ENCODE assay signal across 8 cellular contexts in genomic region chr19:9785367-9786331, GRCh38. TPM values are rescaled to one million over a fixed set of nuclear protein-coding genes. Genes with fewer than 3 reads are reported as not detected.
DNase-seq lines count a peak whose midpoint lies in the region; ATAC-seq and TF ChIP-seq lines count a peak whose summit lies in the region.

No MANE protein-coding gene starts in this region.

- H3K4me1 Mint-ChIP-seq in Caco-2 (ENCODE audit: low read depth, unreplicated experiment) (peaks cover 22% of the 10 kb centered on the region), IgD-negative memory B cell (peaks cover 6 to 11% (median 7%) of the 10 kb centered on the region in 3 donors)

- intact Hi-C loops in Caco-2 (cut with micrococcal nuclease; ENCODE audit: unreplicated experiment): loop anchor here (1.0 to 2.0 kb wide), 3 partner anchors 17 to 111 kb away; partner anchors contain the start of genes FBXL12, ZNF562 and ZNF846
- intact Hi-C loops in PC-9 (cut with micrococcal nuclease; ENCODE audit: unreplicated experiment): loop anchor here (2.0 kb wide), 3 partner anchors 17 to 111 kb away; partner anchors contain the start of genes FBXL12, ZNF562 and ZNF846
- intact Hi-C loops in esophagus squamous epithelium (cut with DNase I): loop anchor here (10.0 kb wide), 1 partner anchor 471 kb away; no protein-coding TSS in a partner anchor

- peak overlapping the region; percentile 100 for H3K27ac Mint-ChIP-seq in Caco-2 (ENCODE audit: unreplicated experiment)
- H3K27ac Mint-ChIP-seq in IgD-negative memory B cell: peak overlapping the region; percentile 87 to 97 (median 94)

- ATAC-seq in GM21447 (IDR thresholded peaks at IDR 0.05; ENCODE audit: unreplicated experiment): peak; percentile 67

- TSS peak; percentile 68 for BruUV-seq in Caco-2 (replicated peaks; lab: Mats Ljungman, UMichigan)
- BruUV-seq in PC-9 (replicated peaks; lab: Mats Ljungman, UMichigan): TSS peak; percentile 96

- TF ChIP-seq CTCF in Caco-2 (IDR thresholded peaks at IDR 0.05; ENCODE audit: insufficient read depth in 1 of 2, low read depth in 1 of 2, low read length in 1 of 2, severe bottlenecking in 1 of 2, unreplicated experiment in 1 of 2): no peak
- no peak for TF ChIP-seq CTCF in PC-9 (conservative IDR thresholded peaks at IDR 0.05)
- peak in 1 of 6 experiments; percentile 7 for TF ChIP-seq CTCF in esophagus squamous epithelium (IDR thresholded peaks at IDR 0.05)

- H4K20me1 ChIP-seq in PC-9 (ENCODE audit: insufficient read depth): no peaks in the 10 kb centered on the region

- no peaks in the 10 kb centered on the region for H3K27me3 Mint-ChIP-seq in Caco-2 (ENCODE audit: insufficient read depth, unreplicated experiment)
- no peaks in the 10 kb centered on the region for H3K27me3 Mint-ChIP-seq in IgD-negative memory B cell

- H3K4me3 ChIP-seq in Caco-2 (ENCODE audit: low read depth, low read length): peak overlapping the region; percentile 49
- peak overlapping the region; percentile 62 for H3K4me3 ChIP-seq in PC-9
- H3K4me3 ChIP-seq in esophagus squamous epithelium: peak overlapping the region; percentile 64 to 91 (median 66)

- CTCF ChIA-PET in Caco-2 (lab: Charles Lee) (no interaction called here), PC-9 (lab: Charles Lee) (no interaction called here)

- H3K36me3 ChIP-seq in Caco-2 (ENCODE audit: control insufficient read depth, insufficient read depth, low read length) (no peaks in the 10 kb centered on the region; the same call in 1 of the 2 replicates), PC-9 (ENCODE audit: low read depth) (no peaks in the 10 kb centered on the region), esophagus squamous epithelium (peaks cover 0 to 8% (median 0%) of the 10 kb centered on the region in 3 donors)

- H3K36me3 Mint-ChIP-seq in Caco-2 (ENCODE audit: insufficient read depth, unreplicated experiment) (peaks cover 23% of the 10 kb centered on the region), IgD-negative memory B cell (no peaks in the 10 kb centered on the region)

- no peaks in the 10 kb centered on the region for H3K9me3 ChIP-seq in Caco-2
- no peaks in the 10 kb centered on the region for H3K9me3 ChIP-seq in PC-9 (ENCODE audit: insufficient read depth, low read depth)
- no peaks in the 10 kb centered on the region for H3K9me3 ChIP-seq in esophagus squamous epithelium

- peaks cover 17% of the 10 kb centered on the region; the same call in 1 of the 2 replicates for H3F3A ChIP-seq in PC-9 (ENCODE audit: insufficient read depth, low read depth)

- POLR2A ChIA-PET in Caco-2 (lab: Charles Lee) (no interaction called here), PC-9 (lab: Charles Lee; ENCODE audit: unreplicated experiment) (no interaction called here)

- H3K4me2 ChIP-seq in PC-9: peak overlapping the region; percentile 87

- H3K27ac ChIP-seq in PC-9: peak overlapping the region; percentile 83
- H3K27ac ChIP-seq in esophagus squamous epithelium: peak overlapping the region; percentile 95 to 100 (median 98)

- peak overlapping the region; percentile 90 for H3K4me3 Mint-ChIP-seq in Caco-2 (ENCODE audit: unreplicated experiment)
- peak overlapping the region; percentile 90 to 97 (median 94) for H3K4me3 Mint-ChIP-seq in IgD-negative memory B cell

- H3K9me3 Mint-ChIP-seq in Caco-2 (ENCODE audit: unreplicated experiment): no peaks in the 10 kb centered on the region
- H3K9me3 Mint-ChIP-seq in IgD-negative memory B cell: no peaks in the 10 kb centered on the region

- TF ChIP-seq POLR2A in esophagus squamous epithelium (IDR thresholded peaks at IDR 0.05): peak in 2 of 4 donors; percentile 89 to 92

- DNase-seq in Caco-2: peak; percentile 98
- peak; percentile 92 to 96 for DNase-seq in PC-9
- peak; percentile 91 for DNase-seq in activated T-helper 1 cell treated with Interleukin-2 at 50 U/mL for 16 hours (ENCODE audit: low read depth)
- DNase-seq in esophagus squamous epithelium (lab: John Stamatoyannopoulos, UW): peak; percentile 97
- DNase-seq in myocyte (ENCODE audit: low read depth): peak; percentile 92
- DNase-seq in stimulated activated CD8-positive, alpha-beta memory T cell treated with anti-CD3 and anti-CD28 coated beads, Interleukin-7, amount 100 ng/mL, for 4 hours (ENCODE audit: low read depth in 2 of 2): peak; percentile 96 to 97

- WGBS in esophagus squamous epithelium, 2 donors: 3 to 5% methylated on average over 19 to 30 of the region's 74 CpGs

- peaks cover 24% of the 10 kb centered on the region for H3K4me1 ChIP-seq in Caco-2
- H3K4me1 ChIP-seq in PC-9 (replicated peaks; ENCODE audit: insufficient read depth): peaks cover 18% of the 10 kb centered on the region
- H3K4me1 ChIP-seq in esophagus squamous epithelium: peaks cover 6 to 46% (median 17%) of the 10 kb centered on the region in 3 donors

- no peaks in the 10 kb centered on the region for H3K9me2 ChIP-seq in PC-9 (ENCODE audit: insufficient read depth)

- no peaks in the 10 kb centered on the region for H3K79me2 ChIP-seq in PC-9 (ENCODE audit: low read depth)

- H3K27me3 ChIP-seq in Caco-2 (replicated peaks; ENCODE audit: control insufficient read depth, insufficient read depth, low read length) (no peaks in the 10 kb centered on the region), PC-9 (ENCODE audit: insufficient read depth, low read depth) (no peaks in the 10 kb centered on the region), esophagus squamous epithelium (no peaks in the 10 kb centered on the region)

- peak overlapping the region; percentile 78 for H2AFZ ChIP-seq in PC-9

RNA-seq across cellular contexts. Expression of gene ZNF846, which starts 17.1 kb away (rescaled TPM):
- total RNA-seq in Caco-2 (2022) (5.3 and 6.2 TPM in 2 replicates), PC-9 (2021) (8.3 and 9.6 TPM in 2 replicates), esophagus squamous epithelium (10 to 100 TPM; 10.8 to 18.5 (median 13.5) TPM), myocyte (6.5 and 8.8 TPM in 2 replicates)
- polyA plus RNA-seq in IgD-negative memory B cell: 6.3 TPM
- polyA plus RNA-seq in myocyte (2012): 6.4 TPM

RNA-seq across cellular contexts. Expression of gene FBXL12, which starts 33.2 kb away (rescaled TPM):
- total RNA-seq in Caco-2 (2022): 37.6 and 39.9 TPM in 2 replicates
- 10.4 TPM for polyA plus RNA-seq in IgD-negative memory B cell
- 30.7 and 35.8 TPM in 2 replicates for total RNA-seq in PC-9 (2021)
- 10 to 100 TPM in 3 of 4 donors, 1 to 10 TPM in 1; 6.9 to 20.0 (median 13.7) TPM for total RNA-seq in esophagus squamous epithelium
- 21.1 and 25.4 TPM in 2 replicates for total RNA-seq in myocyte
- polyA plus RNA-seq in myocyte (2012): 24.4 TPM

RNA-seq across cellular contexts. Expression of gene UBL5, which starts 42.1 kb away (rescaled TPM):
- total RNA-seq in Caco-2 (2022) (345 and 359 TPM in 2 replicates), PC-9 (2021) (400 and 403 TPM in 2 replicates), esophagus squamous epithelium (100 to 1,000 TPM; 394 to 688 (median 499) TPM), myocyte (417 and 480 TPM in 2 replicates)
- polyA plus RNA-seq in IgD-negative memory B cell: 592 TPM
- 805 TPM for polyA plus RNA-seq in myocyte (2012)

RNA-seq across cellular contexts. Expression of gene PIN1, which starts 49.5 kb away (rescaled TPM):
- 63.3 and 65.3 TPM in 2 replicates for total RNA-seq in Caco-2 (2022)
- 77.4 TPM for polyA plus RNA-seq in IgD-negative memory B cell
- 72.2 and 74.1 TPM in 2 replicates for total RNA-seq in PC-9 (2021)
- total RNA-seq in esophagus squamous epithelium: 10 to 100 TPM; 61.1 to 77.1 (median 67.6) TPM
- total RNA-seq in myocyte: 156 and 167 TPM in 2 replicates
- 99.7 TPM for polyA plus RNA-seq in myocyte (2012)

Comparison
In these comparisons a context has a peak if more than half of its experiments do, and no peak if none do; other contexts are left out.
1. Peak in every context shown above with its lines: DNase-seq, ATAC-seq, H3K4me3 ChIP-seq and H3K27ac ChIP-seq.